In the genomic region with DNA sequence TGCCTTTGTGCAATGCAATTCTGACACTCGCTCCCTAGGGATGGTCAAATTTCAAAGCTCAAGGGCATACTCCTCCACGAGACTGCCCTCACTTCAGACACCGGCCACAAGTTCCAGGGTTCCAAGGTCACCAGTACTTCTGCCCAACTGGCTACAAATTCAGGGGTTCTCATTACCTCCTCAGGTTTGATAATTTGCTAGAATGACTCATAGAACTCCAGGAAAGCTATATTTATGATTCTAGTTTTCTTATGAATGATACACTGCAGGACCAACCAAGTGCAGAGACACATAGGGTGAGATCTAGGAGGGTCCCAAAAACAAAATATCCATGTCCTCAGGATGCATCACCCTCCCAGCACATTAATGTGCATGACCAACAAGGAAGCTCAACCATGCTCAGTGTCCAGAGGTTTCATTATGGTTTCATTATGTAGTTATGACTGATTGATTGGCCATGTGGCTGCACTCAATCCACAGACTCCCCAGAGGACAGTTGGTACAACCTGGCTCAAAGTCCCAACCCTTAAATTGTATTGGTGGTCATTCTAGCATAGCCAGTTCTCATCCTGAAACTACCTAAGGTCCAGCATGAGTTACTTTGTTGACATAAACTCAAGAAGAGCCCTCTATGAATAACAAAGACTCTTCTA, we compare ENCODE assay signal across 16 cellular contexts.
A peak's percentile ranks its signal among the peaks of the same experiment; 100 is the strongest.
DNase-seq lines count a peak whose midpoint lies in the region; ATAC-seq and FAIRE-seq lines count a peak whose summit lies in the region.
"Had no signal": no experiment of that assay in that cellular context is flagged by ENCODE, and none has a peak within 500 bp of the region (broad histone marks: within the 10 kb centered on the region; RNA-seq: fewer than 3 reads in every experiment).

No MANE protein-coding gene starts in this region.

- no peaks in the 10 kb centered on the region for H3K36me3 Mint-ChIP-seq in activated T-cell treated with anti-CD3 and anti-CD28 coated beads, Interleukin-2, amount 50 U/mL, for 24 hours (ENCODE audit: low read depth)
- H3K36me3 Mint-ChIP-seq: IgD-negative memory B cell had no signal

- H3K4me3 Mint-ChIP-seq in activated T-cell treated with anti-CD3 and anti-CD28 coated beads, Interleukin-2, amount 50 U/mL, for 24 hours, result no peak overlapping the region
- H3K4me3 Mint-ChIP-seq: activated CD4-positive, alpha-beta memory T cell treated with anti-CD3 and anti-CD28 coated beads, Interleukin-2, amount 10 ng/mL, durations not matched to agents 7 days and 5 days; dendritic cell treated with granulocyte-macrophage colony-stimulating factor and Interleukin-4, amounts not matched to agents 40 ng/mL and 50 ng/mL, for 4 days had no signal

- DNase-seq in dedifferentiated amniotic fluid mesenchymal stem cell (ENCODE audit: extremely low spot score) (no peak), DMS153 (lab: John Stamatoyannopoulos, UW) (no peak), RCC 7860 (ENCODE audit: low spot score) (no peak)
- DNase-seq in activated T-cell treated with anti-CD3 and anti-CD28 coated beads, Interleukin-2, amount 50 U/mL, for 24 hours, result no peak
- DNase-seq: activated CD4-positive, alpha-beta memory T cell treated with anti-CD3 and anti-CD28 coated beads, Interleukin-2, amount 10 ng/mL, durations not matched to agents 7 days and 5 days; activated gamma-delta T cell; Caco-2; left cardiac atrium; NCI-H1092; NCI-H2171 had no signal

- ATAC-seq in GM18511 (IDR thresholded peaks at IDR 0.05; ENCODE audit: unreplicated experiment) (peak; percentile 88), GM21360 (IDR thresholded peaks at IDR 0.05; ENCODE audit: unreplicated experiment) (peak; percentile 54), HG02943 (IDR thresholded peaks at IDR 0.05; ENCODE audit: low read depth, unreplicated experiment) (peak; percentile 78), HG03457 (IDR thresholded peaks at IDR 0.05; ENCODE audit: unreplicated experiment) (peak; percentile 76)
- ATAC-seq: left cardiac atrium had no signal

- no peaks in the 10 kb centered on the region for H3K9me3 Mint-ChIP-seq in activated T-cell treated with anti-CD3 and anti-CD28 coated beads, Interleukin-2, amount 50 U/mL, for 24 hours

- FAIRE-seq in RCC 7860 (lab: Jason Lieb, UNC), result no peak

- H3K27ac Mint-ChIP-seq in activated T-cell treated with anti-CD3 and anti-CD28 coated beads, Interleukin-2, amount 50 U/mL, for 24 hours, result no peak overlapping the region
- H3K27ac Mint-ChIP-seq: activated CD4-positive, alpha-beta memory T cell treated with anti-CD3 and anti-CD28 coated beads, Interleukin-2, amount 10 ng/mL, durations not matched to agents 7 days and 5 days; dendritic cell treated with granulocyte-macrophage colony-stimulating factor and Interleukin-4, amounts not matched to agents 40 ng/mL and 50 ng/mL, for 4 days; IgD-negative memory B cell had no signal

- H3K27me3 Mint-ChIP-seq in activated T-cell treated with anti-CD3 and anti-CD28 coated beads, Interleukin-2, amount 50 U/mL, for 24 hours, result no peaks in the 10 kb centered on the region
- H3K27me3 Mint-ChIP-seq: activated CD4-positive, alpha-beta memory T cell treated with anti-CD3 and anti-CD28 coated beads, Interleukin-2, amount 10 ng/mL, durations not matched to agents 7 days and 5 days; IgD-negative memory B cell had no signal

- no peaks in the 10 kb centered on the region for H3K4me1 Mint-ChIP-seq in activated T-cell treated with anti-CD3 and anti-CD28 coated beads, Interleukin-2, amount 50 U/mL, for 24 hours (ENCODE audit: low read depth)
- H3K4me1 Mint-ChIP-seq: activated CD4-positive, alpha-beta memory T cell treated with anti-CD3 and anti-CD28 coated beads, Interleukin-2, amount 10 ng/mL, durations not matched to agents 7 days and 5 days; IgD-negative memory B cell had no signal
